In the genomic region with DNA sequence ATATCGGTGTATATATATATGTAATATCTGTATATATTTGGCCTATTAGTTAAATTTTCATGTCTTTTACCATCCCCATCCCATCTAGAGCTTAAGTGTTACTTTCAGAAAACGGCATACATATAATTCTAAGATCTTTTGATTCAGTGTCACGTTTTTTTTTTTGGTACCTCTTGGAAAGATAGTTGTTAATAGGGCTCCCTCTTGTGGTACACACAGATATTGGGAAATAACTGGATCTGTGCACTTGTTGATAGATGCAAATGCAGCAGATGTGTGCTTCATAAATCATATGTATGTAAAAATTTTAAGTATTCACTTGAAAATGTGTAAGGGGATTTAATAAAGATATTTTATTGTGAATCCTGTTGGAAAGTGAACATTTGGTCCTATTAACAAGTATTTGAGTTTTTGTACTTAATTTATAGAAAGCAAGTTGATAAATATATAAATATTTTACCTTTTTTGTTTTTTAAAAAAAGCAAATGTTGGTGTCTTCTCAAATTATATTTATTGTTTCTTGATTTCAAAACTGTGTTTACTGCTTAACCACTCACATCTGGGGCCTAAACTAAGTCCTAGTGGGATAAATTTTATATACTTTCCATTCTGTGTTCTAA, we compare ENCODE assay signal across 8 cellular contexts.
DNase-seq lines count a peak whose midpoint lies in the region; ATAC-seq, FAIRE-seq and TF ChIP-seq lines count a peak whose summit lies in the region.

No MANE protein-coding gene starts in this region.

- no peak overlapping the region for H3K4me2 ChIP-seq in endothelial cell of umbilical vein (ENCODE audit: insufficient read depth, low read length)

- POLR2A ChIA-PET in endothelial cell of umbilical vein (lab: Charles Lee), result no interaction called here

- no peak overlapping the region for H3K9ac ChIP-seq in endothelial cell of umbilical vein (replicated peaks; ENCODE audit: extremely low read depth, insufficient read depth, low read length)

- H3K4me1 ChIP-seq in endothelial cell of umbilical vein (ENCODE audit: control insufficient read depth, extremely low read depth, insufficient read depth, low read length) (no peaks in the 10 kb centered on the region), mucosa of descending colon (ENCODE audit: low read depth) (peaks cover 10% of the 10 kb centered on the region)

- no peak overlapping the region for H3K27ac ChIP-seq in endothelial cell of umbilical vein (ENCODE audit: insufficient read depth, low read depth, low read length)

- TF ChIP-seq CTCF in endothelial cell of umbilical vein (IDR thresholded peaks at IDR 0.05; ENCODE audit: extremely low read depth in 1 of 2, insufficient read depth in 1 of 2, low read depth in 1 of 2, low read length in 2 of 2) (peak; percentile 41 to 42), mucosa of descending colon (IDR thresholded peaks at IDR 0.05) (peak; percentile 57)

- H3K36me3 ChIP-seq in endothelial cell of umbilical vein (ENCODE audit: control insufficient read depth in 2 of 2, extremely low read depth in 1 of 2, insufficient read depth in 2 of 2, low read length in 2 of 2) (peaks cover 2 to 6% of the 10 kb centered on the region in 2 experiments), mucosa of descending colon (ENCODE audit: low read depth) (no peaks in the 10 kb centered on the region)

- dilution Hi-C loops in endothelial cell of umbilical vein (cut with MboI; ENCODE audit: extremely low pct_ligation_motif_present, low sequenced_read_pairs), result loop anchor here (25.0 kb wide), 1 partner anchor 252 kb away; no protein-coding TSS in a partner anchor

- H3K4me3 ChIP-seq in endothelial cell of umbilical vein (replicated peaks in 1 of 3; ENCODE audit: insufficient read depth in 1 of 3, low read depth in 1 of 3, low read length in 3 of 3) (no peak overlapping the region), mucosa of descending colon (no peak overlapping the region)

- no peaks in the 10 kb centered on the region for H3K9me1 ChIP-seq in endothelial cell of umbilical vein (replicated peaks; ENCODE audit: control insufficient read depth, extremely low read depth, insufficient read depth, low read length)

- H3K4me1 Mint-ChIP-seq in activated T-cell treated with anti-CD3 and anti-CD28 coated beads, Interleukin-2, amount 50 U/mL, for 24 hours (ENCODE audit: low read depth), result peaks cover 6% of the 10 kb centered on the region

- FAIRE-seq in endothelial cell of umbilical vein (lab: Jason Lieb, UNC), result peak; percentile 15

- H3K4me3 Mint-ChIP-seq in activated T-cell treated with anti-CD3 and anti-CD28 coated beads, Interleukin-2, amount 50 U/mL, for 24 hours, result no peak overlapping the region

- H3K27me3 ChIP-seq in endothelial cell of umbilical vein (ENCODE audit: control insufficient read depth in 2 of 2, insufficient read depth in 2 of 2, low read length in 2 of 2), result no peaks in the 10 kb centered on the region

- no peak for TF ChIP-seq POLR2A in endothelial cell of umbilical vein (IDR thresholded peaks at IDR 0.05; ENCODE audit: low read depth, low read length)

- H2AFZ ChIP-seq in endothelial cell of umbilical vein (ENCODE audit: low read depth, low read length), result no peak overlapping the region

- H3K9me3 ChIP-seq in endothelial cell of umbilical vein (replicated peaks; ENCODE audit: control insufficient read depth, insufficient read depth, low read length) (no peaks in the 10 kb centered on the region), mucosa of descending colon (no peaks in the 10 kb centered on the region)

- peaks cover 40% of the 10 kb centered on the region for H3K36me3 Mint-ChIP-seq in activated T-cell treated with anti-CD3 and anti-CD28 coated beads, Interleukin-2, amount 50 U/mL, for 24 hours (ENCODE audit: low read depth)

- peak; percentile 81 for DNase-seq in DMS53 (lab: John Stamatoyannopoulos, UW)
- peak; percentile 76 for DNase-seq in NCI-H1092 treated with DMSO at 0.1 percent for 48 hours (lab: John Stamatoyannopoulos, UW)
- peak; percentile 82 for DNase-seq in SIG-M5 treated with dmso at 0.1 percent for 504 hours (lab: John Stamatoyannopoulos, UW; ENCODE audit: unreplicated experiment)
- peak; percentile 85 for DNase-seq in endothelial cell of umbilical vein (ENCODE audit: low read depth, low spot score)
- peak in 1 of 3 donors; percentile 63 for DNase-seq in mucosa of descending colon
- DNase-seq in activated T-cell treated with anti-CD3 and anti-CD28 coated beads, Interleukin-2, amount 50 U/mL, for 24 hours, result no peak

- no TSS peak for BruUV-seq in endothelial cell of umbilical vein (replicated peaks; lab: Mats Ljungman, UMichigan)

- no peak overlapping the region for H3K27ac Mint-ChIP-seq in activated T-cell treated with anti-CD3 and anti-CD28 coated beads, Interleukin-2, amount 50 U/mL, for 24 hours

- H3K27me3 Mint-ChIP-seq in activated T-cell treated with anti-CD3 and anti-CD28 coated beads, Interleukin-2, amount 50 U/mL, for 24 hours, result no peaks in the 10 kb centered on the region

- no peaks in the 10 kb centered on the region for H4K20me1 ChIP-seq in endothelial cell of umbilical vein (replicated peaks; ENCODE audit: control insufficient read depth, extremely low read depth, insufficient read depth, low read length)

- H3K79me2 ChIP-seq in endothelial cell of umbilical vein (ENCODE audit: control insufficient read depth, insufficient read depth, low read length), result no peaks in the 10 kb centered on the region

- intact Hi-C loops in endothelial cell of umbilical vein (cut with micrococcal nuclease), result loop anchor here (1.0 to 10.0 kb wide), 6 partner anchors 87 to 910 kb away; a partner anchor contains a TSS
- intact Hi-C loops in mucosa of descending colon (cut with DNase I, micrococcal nuclease), result loop anchor here (5.0 to 10.0 kb wide), 3 partner anchors 87 to 252 kb away; a partner anchor contains a TSS

- ATAC-seq in GM21723 (IDR thresholded peaks at IDR 0.05; ENCODE audit: unreplicated experiment), result peak; percentile 56
- peak; percentile 71 for ATAC-seq in mucosa of descending colon
- ATAC-seq in GM18873 (IDR thresholded peaks at IDR 0.05; ENCODE audit: low FRiP score, unreplicated experiment), result no peak

- H3K9me3 Mint-ChIP-seq in activated T-cell treated with anti-CD3 and anti-CD28 coated beads, Interleukin-2, amount 50 U/mL, for 24 hours, result no peaks in the 10 kb centered on the region

- CTCF ChIA-PET in endothelial cell of umbilical vein (lab: Charles Lee), result interaction anchor here (0.5 to 2.6 kb wide), 34 partner anchors 10 to 346 kb away, joined by 3 to 129 read pairs (median 4); no protein-coding TSS in a partner anchor

TF ChIP-seq in endothelial cell of umbilical vein, 7 proteins besides CTCF, POLR2A, EP300 and RAD21:
- no peak for TF ChIP-seq GATA2 (IDR thresholded peaks at IDR 0.05; ENCODE audit: insufficient read depth, insufficient read length, low read depth, low read length)
- TF ChIP-seq JUN (IDR thresholded peaks at IDR 0.05; ENCODE audit: borderline replicate concordance, insufficient read depth, insufficient read length, low read depth), result no peak
- TF ChIP-seq MYC (IDR thresholded peaks at IDR 0.05; ENCODE audit: low read depth, low read length), result no peak
- no peak for TF ChIP-seq EZH2 (IDR thresholded peaks at IDR 0.05; ENCODE audit: borderline replicate concordance, low read depth, low read length, severe bottlenecking)
- no peak for TF ChIP-seq POLR2AphosphoS5 (IDR thresholded peaks at IDR 0.05; ENCODE audit: insufficient read depth, low read depth, low read length)
